In the genomic region with DNA sequence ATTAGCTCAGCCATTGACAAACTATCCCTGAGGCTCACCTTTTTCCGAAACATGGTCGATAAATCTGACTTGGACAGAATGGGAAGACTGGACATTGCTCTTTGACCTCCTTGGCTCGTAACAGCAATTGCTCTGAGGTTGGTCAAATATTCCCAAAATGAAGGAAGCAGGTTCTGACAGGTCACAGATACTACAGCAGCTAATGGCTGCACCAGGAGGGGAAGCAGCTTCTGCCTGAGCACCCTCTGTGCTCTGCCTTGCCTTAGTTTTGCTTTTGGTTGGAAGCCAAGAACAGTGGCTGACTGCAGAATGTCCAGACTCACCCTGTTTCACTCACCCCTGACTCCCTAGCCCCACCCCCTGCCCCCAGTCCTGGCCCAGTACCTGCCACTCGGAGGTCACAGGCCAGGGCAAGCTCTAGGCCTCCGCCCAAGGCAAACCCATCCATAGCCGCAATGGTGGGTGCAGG, we compare ENCODE assay signal across 32 cellular contexts. TPM values are rescaled to one million over a fixed set of nuclear protein-coding genes. Genes with fewer than 3 reads are reported as not detected.
A peak's percentile ranks its signal among the peaks of the same experiment; 100 is the strongest.
DNase-seq lines count a peak whose midpoint lies in the region; ATAC-seq, FAIRE-seq and TF ChIP-seq lines count a peak whose summit lies in the region.
"Had no signal": no experiment of that assay in that cellular context is flagged by ENCODE, and none has a peak within 500 bp of the region (broad histone marks: within the 10 kb centered on the region; RNA-seq: fewer than 3 reads in every experiment).

No MANE protein-coding gene starts in this region.

- H3K9ac ChIP-seq in HepG2 (ENCODE audit: insufficient read depth, low read depth, low read length) (no peak overlapping the region), mesendoderm (ENCODE audit: low read length) (no peak overlapping the region)

- POLR2A ChIA-PET in HepG2 (lab: Yijun Ruan, JAX): interaction anchor here (1.2 kb wide), 1 partner anchor 16 kb away, joined by 3 read pairs; a partner anchor contains a TSS

- no peak for TF ChIP-seq POLR2A in HepG2 (IDR thresholded peaks at IDR 0.05; ENCODE audit: insufficient read depth in 1 of 2, low read depth in 2 of 2, low read length in 2 of 2)

- peaks cover 4% of the 10 kb centered on the region for H3K4me1 Mint-ChIP-seq in T-helper 17 cell
- H3K4me1 Mint-ChIP-seq: activated CD4-positive, alpha-beta memory T cell treated with anti-CD3 and anti-CD28 coated beads, Interleukin-2, amount 10 ng/mL, durations not matched to agents 7 days and 5 days; CD4-positive, alpha-beta memory T cell had no signal

- no peak overlapping the region for H2BK120ac ChIP-seq in mesendoderm (ENCODE audit: low read depth, low read length)

- no peaks in the 10 kb centered on the region for H4K20me1 ChIP-seq in HepG2 (ENCODE audit: insufficient read depth, low read length)

- H3K27ac ChIP-seq in HepG2 (ENCODE audit: extremely low read length, insufficient read depth, low read length): no peak overlapping the region
- no peak overlapping the region for H3K27ac ChIP-seq in mesendoderm (ENCODE audit: low read depth, low read length)
- H3K27ac ChIP-seq: colonic mucosa, neutrophil, skin epidermis had no signal

- H3K56ac ChIP-seq in mesendoderm (ENCODE audit: low read length): no peak overlapping the region

- BruUV-seq in HepG2 (replicated peaks; lab: Mats Ljungman, UMichigan): no TSS peak

- no peak overlapping the region for H4K8ac ChIP-seq in mesendoderm (ENCODE audit: low read depth, low read length)

- H3K36me3 ChIP-seq in HepG2 (replicated peaks in 1 of 2; ENCODE audit: control insufficient read depth in 1 of 2, insufficient read depth in 2 of 2, low read length in 2 of 2): peaks cover 4 to 6% of the 10 kb centered on the region in 2 experiments; a peak in 3 of 5 replicates
- H3K36me3 ChIP-seq in mesendoderm (ENCODE audit: control insufficient read depth, insufficient read depth, low read length): no peaks in the 10 kb centered on the region
- H3K36me3 ChIP-seq: colonic mucosa, neutrophil had no signal

- no peak overlapping the region for H2BK15ac ChIP-seq in mesendoderm (replicated peaks; ENCODE audit: low read depth)

- in situ Hi-C loops in HepG2 (cut with HindIII; ENCODE audit: extremely low pct_ligation_motif_present, low pct_unique_long_range_greater_than_20kb): no loop called here

- no peak for TF ChIP-seq RAD21 in HepG2 (CRISPR knock-in tag; IDR thresholded peaks at IDR 0.05)

- no peak overlapping the region for H3K27ac Mint-ChIP-seq in T-helper 17 cell
- H3K27ac Mint-ChIP-seq: activated CD4-positive, alpha-beta memory T cell treated with anti-CD3 and anti-CD28 coated beads, Interleukin-2, amount 10 ng/mL, durations not matched to agents 7 days and 5 days; activated naive CD4-positive, alpha-beta T cell treated with anti-CD3 and anti-CD28 coated beads, Interleukin-2, amount 10 ng/mL, durations not matched to agents 7 days and 5 days; progenitor cell of endocrine pancreas had no signal

- H3K4ac ChIP-seq in mesendoderm (ENCODE audit: low read depth, low read length): no peak overlapping the region

- H3K27me3 ChIP-seq in HepG2 (ENCODE audit: control insufficient read depth in 1 of 2, insufficient read depth in 2 of 2, low read length in 2 of 2) (no peaks in the 10 kb centered on the region), mesendoderm (ENCODE audit: insufficient read depth, low read length, poor library complexity) (no peaks in the 10 kb centered on the region)
- H3K27me3 ChIP-seq: colonic mucosa, neutrophil, tibial artery had no signal

- no peak overlapping the region for H4K5ac ChIP-seq in mesendoderm (ENCODE audit: low read length)

- no peaks in the 10 kb centered on the region for H3K79me2 ChIP-seq in HepG2 (ENCODE audit: insufficient read depth, low read length)
- H3K79me2 ChIP-seq in mesendoderm (ENCODE audit: control insufficient read depth, insufficient read depth, low read length): no peaks in the 10 kb centered on the region

- intact Hi-C loops in Right ventricle myocardium inferior (cut with DNase I): no loop called here
- intact Hi-C loops in cardiac septum (cut with DNase I): no loop called here
- intact Hi-C loops in HepG2 (cut with micrococcal nuclease; ENCODE audit: unreplicated experiment): no loop called here

- H3K27me3 Mint-ChIP-seq in T-helper 17 cell: no peaks in the 10 kb centered on the region
- H3K27me3 Mint-ChIP-seq: activated CD4-positive, alpha-beta memory T cell treated with anti-CD3 and anti-CD28 coated beads, Interleukin-2, amount 10 ng/mL, durations not matched to agents 7 days and 5 days; activated naive CD4-positive, alpha-beta T cell treated with anti-CD3 and anti-CD28 coated beads, Interleukin-2, amount 10 ng/mL, durations not matched to agents 7 days and 5 days; CD4-positive, alpha-beta memory T cell; progenitor cell of endocrine pancreas; stimulated activated naive CD8-positive, alpha-beta T cell treated with anti-CD3 and anti-CD28 coated beads, Interleukin-15, amount 100 ng/mL, for 72 hours had no signal

- H3K4me3 Mint-ChIP-seq in T-helper 17 cell: no peak overlapping the region
- H3K4me3 Mint-ChIP-seq: activated CD4-positive, alpha-beta memory T cell treated with anti-CD3 and anti-CD28 coated beads, Interleukin-2, amount 10 ng/mL, durations not matched to agents 7 days and 5 days; activated naive CD4-positive, alpha-beta T cell treated with anti-CD3 and anti-CD28 coated beads, Interleukin-2, amount 10 ng/mL, durations not matched to agents 7 days and 5 days; CD4-positive, alpha-beta memory T cell; stimulated activated naive CD8-positive, alpha-beta T cell treated with anti-CD3 and anti-CD28 coated beads, Interleukin-15, amount 100 ng/mL, for 72 hours had no signal

- WGBS in HepG2 (ENCODE audit: low lambda C conversion rate): 65% methylated on average over 4 of the region's 6 CpGs
- WGBS in mesendoderm (ENCODE audit: extremely low coverage, insufficient coverage, low lambda C conversion rate): no CpG with 5 or more reads among the region's 6 CpGs

- no peak overlapping the region for H2AK5ac ChIP-seq in mesendoderm (ENCODE audit: low read length)

- H3K4me3 ChIP-seq in HepG2 (replicated peaks in 1 of 3; ENCODE audit: insufficient read depth in 1 of 3, low read depth in 2 of 3, low read length in 3 of 3) (no peak overlapping the region), mesendoderm (ENCODE audit: low read length) (no peak overlapping the region)
- H3K4me3 ChIP-seq: colonic mucosa, skin epidermis, tibial artery had no signal

- no peak overlapping the region for H2AFZ ChIP-seq in HepG2 (ENCODE audit: low read length)

- peak; percentile 64 for ATAC-seq in Right ventricle myocardium inferior
- ATAC-seq in esophagus mucosa: peak; percentile 27
- peak; percentile 21; the same call in 2 of the 3 replicates for ATAC-seq in HepG2
- ATAC-seq in T-helper 17 cell: no peak
- no peak for ATAC-seq in HG03175 (IDR thresholded peaks at IDR 0.05; ENCODE audit: unreplicated experiment)
- ATAC-seq: activated CD4-positive, CD25-positive, alpha-beta regulatory T cell treated with anti-CD3 and anti-CD28 coated beads, Interleukin-2, amount 50 U/mL, for 24 hours; Panc1; stimulated activated naive CD8-positive, alpha-beta T cell treated with anti-CD3 and anti-CD28 coated beads, Interleukin-15, amount 100 ng/mL, for 72 hours had no signal

- CTCF ChIA-PET in HepG2 (lab: Yijun Ruan, JAX; ENCODE audit: low intra/inter-chr PET ratio, low total read pairs): interaction anchor here (1.8 kb wide), 1 partner anchor 63 kb away, joined by 12 read pairs; no protein-coding TSS in a partner anchor

- H3K4me2 ChIP-seq in HepG2 (ENCODE audit: low read depth, low read length) (no peak overlapping the region), mesendoderm (ENCODE audit: low read length) (no peak overlapping the region)

- no peaks in the 10 kb centered on the region for H3K9me3 ChIP-seq in HepG2 (ENCODE audit: low read length)
- H3K9me3 ChIP-seq in T-helper 17 cell (ENCODE audit: control insufficient read depth, low read length, poor library complexity, severe bottlenecking): no peaks in the 10 kb centered on the region
- H3K9me3 ChIP-seq: colonic mucosa, neutrophil, tibial artery had no signal

- TF ChIP-seq EP300 in HepG2 (IDR thresholded peaks at IDR 0.05; ENCODE audit: low read depth in 2 of 2, low read length in 2 of 2) (no peak), HepG2 (CRISPR knock-in tag; IDR thresholded peaks at IDR 0.05; ENCODE audit: borderline replicate concordance) (no peak)

- TF ChIP-seq CTCF in HepG2 (CRISPR knock-in tag; IDR thresholded peaks at IDR 0.05): no peak
- TF ChIP-seq CTCF in GM20000 (IDR thresholded peaks at IDR 0.05; ENCODE audit: extremely low read depth, missing control alignments): no peak

- no peak overlapping the region for H3K23ac ChIP-seq in mesendoderm (ENCODE audit: low read length)

- H3K4me1 ChIP-seq in HepG2 (ENCODE audit: insufficient read depth, low read length) (peaks cover 18% of the 10 kb centered on the region), mesendoderm (ENCODE audit: control insufficient read depth, low read depth, low read length) (no peaks in the 10 kb centered on the region)
- H3K4me1 ChIP-seq: colonic mucosa had no signal

- no peak overlapping the region for H2BK5ac ChIP-seq in mesendoderm (ENCODE audit: low read length)

- no peaks in the 10 kb centered on the region for H3K36me3 Mint-ChIP-seq in T-helper 17 cell (ENCODE audit: low read depth)

- H3K18ac ChIP-seq in mesendoderm (ENCODE audit: low read length): no peak overlapping the region

- DNase-seq in Right ventricle myocardium inferior (ENCODE audit: missing footprints): no peak
- DNase-seq in cardiac septum (ENCODE audit: low spot score): no peak
- DNase-seq in HepG2 (ENCODE audit: low spot score): no peak
- no peak for DNase-seq in mesendoderm
- no peak for DNase-seq in T-helper 17 cell
- no peak for DNase-seq in GM20000 (ENCODE audit: low spot score)
- DNase-seq: activated CD4-positive, alpha-beta memory T cell treated with anti-CD3 and anti-CD28 coated beads, Interleukin-2, amount 10 ng/mL, durations not matched to agents 7 days and 5 days; activated CD8-positive, alpha-beta memory T cell treated with anti-CD3 and anti-CD28 coated beads, Interleukin-2, amount 50 U/mL, for 48 hours; activated naive CD4-positive, alpha-beta T cell treated with anti-CD3 and anti-CD28 coated beads, Interleukin-2, amount 10 ng/mL, durations not matched to agents 7 days and 5 days; amniotic stem cell; CD4-positive, alpha-beta memory T cell; colonic mucosa; effector memory CD4-positive, alpha-beta T cell; erythroblast; GDM1; head of caudate nucleus; KBM-7; mesenchymal stem cell; NCI-H146; NCI-H446 treated with DMSO at 0.1 percent for 48 hours; NK-92 treated with Interleukin-12 subunit alpha and Interleukin-12 subunit beta, amount 100 ng/mL, for 24 hours; stimulated activated naive CD8-positive, alpha-beta T cell treated with anti-CD3 and anti-CD28 coated beads, Interleukin-15, amount 100 ng/mL, for 72 hours; SW 1271; tibial artery had no signal

- H3K79me1 ChIP-seq in mesendoderm (ENCODE audit: low read length): no peaks in the 10 kb centered on the region

- peak; percentile 40 for FAIRE-seq in HepG2 (lab: Jason Lieb, UNC)
- FAIRE-seq: H54 had no signal

RNA-seq across cellular contexts. Expression of a gene that starts 15.4 kb away (rescaled TPM):
- total RNA-seq in Right ventricle myocardium inferior (136 TPM), cardiac septum (92.3 TPM), esophagus mucosa (92.5 TPM), HepG2 (2016; rRNA removed; fragmentation: Illumina TruSeq; extraction: Trizol) (27.3 and 48.1 TPM in 2 replicates), T-helper 17 cell (100 to 1,000 TPM; 134 to 140 TPM)
- 14.4 and 15.0 TPM in 2 replicates for total RNA-seq in HepG2 (2016; cell fraction: cytosol; rRNA removed; fragmentation: Illumina TruSeq; extraction: Trizol; ENCODE audit: low read depth)
- 24.1 and 48.7 TPM in 2 replicates for total RNA-seq in HepG2 (2016; cell fraction: insoluble cytoplasmic fraction; rRNA removed; fragmentation: Illumina TruSeq; extraction: Trizol)
- 27.6 and 28.1 TPM in 2 replicates for total RNA-seq in HepG2 (2016; cell fraction: membrane; rRNA removed; fragmentation: Illumina TruSeq; extraction: Trizol)
- total RNA-seq in HepG2 (2016; cell fraction: nucleus; rRNA removed; fragmentation: Illumina TruSeq; extraction: Trizol): 47.0 and 57.5 TPM in 2 replicates
- polyA plus RNA-seq in HepG2 (2011; rRNA removed): 90.3 and 107 TPM in 2 replicates
- polyA plus RNA-seq in HepG2 (2011; cell fraction: cytosol; rRNA removed): 28.8 and 33.6 TPM in 2 replicates
- polyA plus RNA-seq in HepG2 (2011; cell fraction: nucleus; rRNA removed): 324 and 383 TPM in 2 replicates
- polyA plus RNA-seq in HepG2 (2012): 92.3 and 94.6 TPM in 2 replicates
- 10.1 and 14.1 TPM in 2 replicates for polyA plus RNA-seq in HepG2 (2016; cell fraction: cytosol; fragmentation: Illumina TruSeq; extraction: Trizol; ENCODE audit: low read depth)
- 25.0 and 28.2 TPM in 2 replicates for polyA plus RNA-seq in HepG2 (2016; cell fraction: insoluble cytoplasmic fraction; fragmentation: Illumina TruSeq; extraction: Trizol; ENCODE audit: low read depth)
- 15.4 and 18.5 TPM in 2 replicates for polyA plus RNA-seq in HepG2 (2016; cell fraction: membrane; fragmentation: Illumina TruSeq; extraction: Trizol; ENCODE audit: low read depth)
- 222 and 224 TPM in 2 replicates for polyA plus RNA-seq in HepG2 (2016; cell fraction: nucleus; fragmentation: Illumina TruSeq; extraction: Trizol; ENCODE audit: insufficient read depth, low read depth)
- polyA minus RNA-seq in HepG2 (2011; rRNA and poly(A)+ RNA removed; ENCODE audit: low replicate concordance): 2.4 and 35.6 TPM in 2 replicates
- polyA minus RNA-seq in HepG2 (2011; cell fraction: cytosol; rRNA and poly(A)+ RNA removed): 5.5 and 7.3 TPM in 2 replicates
- polyA minus RNA-seq in HepG2 (2011; cell fraction: nucleus; rRNA and poly(A)+ RNA removed): 75.6 and 105 TPM in 2 replicates
- 3.5 TPM for polyA plus RNA-seq in mesendoderm (2013, experiment 1 of 2)
- 3.4 TPM for polyA plus RNA-seq in mesendoderm (2013, experiment 2 of 2)

RNA-seq across cellular contexts. Expression of a gene that starts 20.9 kb away (rescaled TPM):
- total RNA-seq in Right ventricle myocardium inferior (132 TPM), cardiac septum (124 TPM), esophagus mucosa (84.7 TPM), HepG2 (2016; rRNA removed; fragmentation: Illumina TruSeq; extraction: Trizol) (133 and 215 TPM in 2 replicates), T-helper 17 cell (10 to 100 TPM; 55.2 to 60.6 TPM)
- total RNA-seq in HepG2 (2016; cell fraction: cytosol; rRNA removed; fragmentation: Illumina TruSeq; extraction: Trizol; ENCODE audit: low read depth): 13.3 and 15.9 TPM in 2 replicates
- 133 and 225 TPM in 2 replicates for total RNA-seq in HepG2 (2016; cell fraction: insoluble cytoplasmic fraction; rRNA removed; fragmentation: Illumina TruSeq; extraction: Trizol)
- total RNA-seq in HepG2 (2016; cell fraction: membrane; rRNA removed; fragmentation: Illumina TruSeq; extraction: Trizol): 33.4 and 38.1 TPM in 2 replicates
- 54.5 and 57.0 TPM in 2 replicates for total RNA-seq in HepG2 (2016; cell fraction: nucleus; rRNA removed; fragmentation: Illumina TruSeq; extraction: Trizol)
- 45.6 and 59.0 TPM in 2 replicates for polyA plus RNA-seq in HepG2 (2011; rRNA removed)
- polyA plus RNA-seq in HepG2 (2011; cell fraction: cytosol; rRNA removed): 21.7 and 41.8 TPM in 2 replicates
- 11.2 and 21.2 TPM in 2 replicates for polyA plus RNA-seq in HepG2 (2011; cell fraction: nucleus; rRNA removed)
- polyA plus RNA-seq in HepG2 (2012): 88.5 and 194 TPM in 2 replicates
- 12.4 and 13.4 TPM in 2 replicates for polyA plus RNA-seq in HepG2 (2016; cell fraction: cytosol; fragmentation: Illumina TruSeq; extraction: Trizol; ENCODE audit: low read depth)
- 220 and 248 TPM in 2 replicates for polyA plus RNA-seq in HepG2 (2016; cell fraction: insoluble cytoplasmic fraction; fragmentation: Illumina TruSeq; extraction: Trizol; ENCODE audit: low read depth)
- 28.4 and 29.4 TPM in 2 replicates for polyA plus RNA-seq in HepG2 (2016; cell fraction: membrane; fragmentation: Illumina TruSeq; extraction: Trizol; ENCODE audit: low read depth)
- 75.9 and 81.4 TPM in 2 replicates for polyA plus RNA-seq in HepG2 (2016; cell fraction: nucleus; fragmentation: Illumina TruSeq; extraction: Trizol; ENCODE audit: insufficient read depth, low read depth)
- 12.4 and 19.8 TPM in 2 replicates for polyA minus RNA-seq in HepG2 (2011; rRNA and poly(A)+ RNA removed; ENCODE audit: low replicate concordance)
- 30.3 and 35.0 TPM in 2 replicates for polyA minus RNA-seq in HepG2 (2011; cell fraction: cytosol; rRNA and poly(A)+ RNA removed)
- polyA minus RNA-seq in HepG2 (2011; cell fraction: nucleus; rRNA and poly(A)+ RNA removed): 32.4 and 42.5 TPM in 2 replicates
- polyA plus RNA-seq in mesendoderm (2013, experiment 1 of 2): 28.4 TPM
- polyA plus RNA-seq in mesendoderm (2013, experiment 2 of 2): 35.8 TPM

Comparison
In these comparisons a context has a peak if more than half of its experiments do, and no peak if none do; other contexts are left out.
1. ATAC-seq: peak in Right ventricle myocardium inferior (single experiment), esophagus mucosa (single experiment) and HepG2 (single experiment); none in T-helper 17 cell (single experiment) and HG03175 (single experiment).